In genomic region chr4:78024085-78024484, GRCh38 we compare ENCODE assay signal across 21 cellular contexts.
A peak's percentile ranks its signal among the peaks of the same experiment; 100 is the strongest.
DNase-seq lines count a peak whose midpoint lies in the region; ATAC-seq and TF ChIP-seq lines count a peak whose summit lies in the region.
"Had no signal": no experiment of that assay in that cellular context is flagged by ENCODE, and none has a peak within 500 bp of the region (broad histone marks: within the 10 kb centered on the region; RNA-seq: fewer than 3 reads in every experiment).

No MANE protein-coding gene starts in this region.

- H3K36me3 ChIP-seq in Loucy (ENCODE audit: insufficient read depth, low read length), result no peaks in the 10 kb centered on the region
- H3K36me3 ChIP-seq in adipocyte (ENCODE audit: control insufficient read depth, insufficient read depth, low read length, severe bottlenecking), result no peaks in the 10 kb centered on the region
- H3K36me3 ChIP-seq: BE2C; BLaER1 treated with 17β-estradiol and CSF1 and Interleukin-3, amounts not matched to agents 10 nM and 100 nM; HAP-1 had no signal

- H3F3A ChIP-seq in Loucy (ENCODE audit: low read depth), result no peaks in the 10 kb centered on the region

- no peaks in the 10 kb centered on the region for H3K9me2 ChIP-seq in Loucy (replicated peaks; ENCODE audit: low read depth, low read length)

- H3K79me2 ChIP-seq in Loucy (ENCODE audit: insufficient read depth, low read length), result no peaks in the 10 kb centered on the region

- no peaks in the 10 kb centered on the region for H3K9me3 ChIP-seq in Loucy (ENCODE audit: insufficient read depth, low read depth, low read length)
- no peaks in the 10 kb centered on the region for H3K9me3 ChIP-seq in adipocyte (ENCODE audit: control insufficient read depth, low read length)
- H3K9me3 ChIP-seq: A549; BE2C; BLaER1 treated with 17β-estradiol and CSF1 and Interleukin-3, amounts not matched to agents 10 nM and 100 nM; HAP-1 had no signal

- H4K20me1 ChIP-seq in Loucy (ENCODE audit: insufficient read depth, low read length, poor library complexity, severe bottlenecking), result no peaks in the 10 kb centered on the region
- H4K20me1 ChIP-seq: BLaER1 treated with 17β-estradiol and CSF1 and Interleukin-3, amounts not matched to agents 10 nM and 100 nM had no signal

- TF ChIP-seq CTCF in AG10803 (conservative IDR thresholded peaks at IDR 0.05; ENCODE audit: low read length) (no peak), Loucy (conservative IDR thresholded peaks at IDR 0.05; ENCODE audit: low read length) (no peak)

- H3K27me3 ChIP-seq in Loucy (ENCODE audit: insufficient read depth, low read length, poor library complexity, severe bottlenecking) (no peaks in the 10 kb centered on the region), adipocyte (replicated peaks; ENCODE audit: control insufficient read depth, insufficient read depth, low read length) (no peaks in the 10 kb centered on the region)
- H3K27me3 ChIP-seq: BE2C; BLaER1 treated with 17β-estradiol and CSF1 and Interleukin-3, amounts not matched to agents 10 nM and 100 nM had no signal

- no peak overlapping the region for H3K4me2 ChIP-seq in Loucy (ENCODE audit: low read depth, low read length, poor library complexity, severe bottlenecking)
- H3K4me2 ChIP-seq: A549 had no signal

- ATAC-seq in HG02798 (IDR thresholded peaks at IDR 0.05; ENCODE audit: poor library complexity, unreplicated experiment), result no peak
- ATAC-seq in HG03175 (IDR thresholded peaks at IDR 0.05; ENCODE audit: unreplicated experiment), result no peak
- ATAC-seq: A549 had no signal

- H3K9ac ChIP-seq in Loucy (ENCODE audit: low read depth, low read length, poor library complexity, severe bottlenecking), result no peak overlapping the region
- no peak overlapping the region for H3K9ac ChIP-seq in adipocyte (ENCODE audit: low read length)
- H3K9ac ChIP-seq: BLaER1 treated with 17β-estradiol and CSF1 and Interleukin-3, amounts not matched to agents 10 nM and 100 nM had no signal

- H3K4me1 ChIP-seq in Loucy (ENCODE audit: insufficient read depth, low read length, poor library complexity, severe bottlenecking) (no peaks in the 10 kb centered on the region), adipocyte (ENCODE audit: control insufficient read depth, insufficient read depth, low read length) (no peaks in the 10 kb centered on the region)
- H3K4me1 ChIP-seq: A549 had no signal

- H3K4me3 ChIP-seq in AG10803 (ENCODE audit: low read length) (no peak overlapping the region), Loucy (ENCODE audit: low read length, poor library complexity, severe bottlenecking) (no peak overlapping the region), adipocyte (ENCODE audit: low read length) (no peak overlapping the region)
- H3K4me3 ChIP-seq: A549; BLaER1 treated with 17β-estradiol and CSF1 and Interleukin-3, amounts not matched to agents 10 nM and 100 nM; HAP-1 had no signal

- H2AFZ ChIP-seq in Loucy (ENCODE audit: low read length), result peak overlapping the region; percentile 6; the same call in 1 of the 2 replicates

- DNase-seq in AG10803 (ENCODE audit: low read depth) (peak; percentile 15), adipocyte (ENCODE audit: low read depth) (peak; percentile 40), fibroblast of peridontal ligament (ENCODE audit: extremely low read depth) (peak; percentile 12), Ammon's horn (ENCODE audit: low spot score) (no peak)
- DNase-seq in stimulated activated naive CD4-positive, alpha-beta T cell (lab: John Stamatoyannopoulos, UW), result no peak
- DNase-seq: 8988T; ACHN; BE2C; CD4-positive, alpha-beta T cell; CD8-positive, alpha-beta memory T cell; DMS 273 treated with DMSO at 0.1 percent for 48 hours; DMS79; GF-D8; GOT3; HFFc6 had no signal

Comparison
In these comparisons a context has a peak if more than half of its experiments do, and no peak if none do; other contexts are left out.
1. DNase-seq: peak in AG10803 (single experiment), adipocyte (single experiment) and fibroblast of peridontal ligament (single experiment); none in stimulated activated naive CD4-positive, alpha-beta T cell (0 of 6) and Ammon's horn (single experiment).